1 cellular context compared by ENCODE assay signal in the genomic region with DNA sequence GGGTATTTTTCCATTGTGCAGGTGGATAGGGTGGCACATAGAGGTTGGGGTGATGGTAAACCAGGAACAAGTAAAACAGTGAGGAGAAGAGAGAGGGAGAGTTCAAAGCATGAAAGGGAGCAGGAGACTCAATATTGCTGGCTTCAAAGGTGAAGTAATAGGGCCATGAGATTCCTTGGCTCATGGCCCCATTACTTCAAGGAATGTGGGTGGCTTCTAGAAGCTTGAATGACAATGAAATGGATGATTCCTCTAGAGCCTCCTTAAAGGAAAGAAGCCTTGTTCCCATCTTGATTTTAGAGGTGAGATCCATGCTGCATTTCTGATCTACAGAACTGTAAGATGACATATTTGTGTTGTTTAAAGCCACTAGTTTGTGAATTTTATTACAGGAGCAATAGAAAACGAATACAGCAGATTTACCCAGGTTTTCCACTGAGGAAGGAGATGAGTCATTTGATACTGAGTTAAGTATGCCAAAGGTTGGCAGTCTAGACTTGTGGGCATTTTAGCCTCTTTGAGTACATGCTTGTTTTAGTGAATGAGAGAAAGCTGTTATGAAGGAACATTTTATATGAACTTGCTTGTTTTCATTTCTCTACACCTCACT.
TF ChIP-seq lines count a peak whose summit lies in the region.

No MANE protein-coding gene starts in this region.

TF ChIP-seq in IMR-90, 13 proteins besides CTCF, POLR2A, EP300 and RAD21:
- TF ChIP-seq MXI1 (IDR thresholded peaks at IDR 0.05; ENCODE audit: borderline replicate concordance, low read depth, low read length) (no peak), FOS (IDR thresholded peaks at IDR 0.05; ENCODE audit: low read depth, low read length) (peak; percentile 34; the same call in 1 of the 2 replicates)
